12 cellular contexts compared by ENCODE assay signal in the genomic region with DNA sequence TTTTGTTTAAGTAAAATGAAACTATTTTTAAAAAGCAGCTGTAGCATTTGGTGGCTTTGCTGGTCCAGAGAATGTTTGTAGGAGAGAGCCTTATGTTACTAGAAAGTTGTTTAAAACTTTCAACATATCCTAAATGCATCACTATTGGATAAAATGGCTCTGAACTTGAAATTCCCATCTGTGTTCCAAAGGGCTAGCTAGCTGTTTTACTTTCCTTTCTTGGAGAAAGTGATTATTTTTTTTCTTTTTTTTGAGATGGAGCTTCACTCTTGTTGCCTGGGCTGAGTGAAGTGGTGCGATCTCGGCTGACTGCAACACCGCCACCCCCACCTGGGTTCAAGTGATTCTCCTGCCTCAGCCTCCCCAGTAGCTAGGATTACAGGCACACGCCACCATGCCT. TPM values are rescaled to one million over a fixed set of nuclear protein-coding genes. Genes with fewer than 3 reads are reported as not detected.
DNase-seq lines count a peak whose midpoint lies in the region; ATAC-seq and TF ChIP-seq lines count a peak whose summit lies in the region.
"Had no signal": no experiment of that assay in that cellular context is flagged by ENCODE, and none has a peak within 500 bp of the region (broad histone marks: within the 10 kb centered on the region; RNA-seq: fewer than 3 reads in every experiment).

No MANE protein-coding gene starts in this region.

- H3K27me3 ChIP-seq in PC-3 (ENCODE audit: low read length) (no peaks in the 10 kb centered on the region), brain microvascular endothelial cell (replicated peaks) (no peaks in the 10 kb centered on the region), sigmoid colon (no peaks in the 10 kb centered on the region)

- intact Hi-C loops in activated CD4-positive, alpha-beta T cell treated with anti-CD3 and anti-CD28 coated beads for 36 hours (cut with DNase I, micrococcal nuclease) = loop anchor here (5.0 kb wide), 5 partner anchors 63 to 668 kb away; a partner anchor contains a TSS
- intact Hi-C loops in PC-3 (cut with micrococcal nuclease) = loop anchor here (5.0 kb wide), 1 partner anchor 58 kb away; no protein-coding TSS in a partner anchor
- intact Hi-C loops in sigmoid colon (cut with DNase I) = loop anchor here (5.0 kb wide), 2 partner anchors 33 to 183 kb away; a partner anchor contains a TSS

- H3K27me3 Mint-ChIP-seq in activated CD4-positive, alpha-beta T cell treated with anti-CD3 and anti-CD28 coated beads for 36 hours = peaks cover 1% of the 10 kb centered on the region

- H3K9me2 ChIP-seq in PC-3 (replicated peaks; ENCODE audit: low read length) = no peaks in the 10 kb centered on the region

- in situ Hi-C loops in brain microvascular endothelial cell (cut with HindIII; ENCODE audit: low pct_ligation_motif_present, low sequenced_read_pairs) = no loop called here

- POLR2A ChIA-PET in activated CD4-positive, alpha-beta T cell treated with anti-CD3 and anti-CD28 coated beads for 36 hours (lab: Charles Lee) = interaction anchor here (2.3 kb wide), 1 partner anchor 42 kb away, joined by 10 read pairs; no protein-coding TSS in a partner anchor
- POLR2A ChIA-PET in PC-3 (lab: Charles Lee; ENCODE audit: unreplicated experiment) = no interaction called here

- H3K4me3 Mint-ChIP-seq in activated CD4-positive, alpha-beta T cell treated with anti-CD3 and anti-CD28 coated beads for 36 hours = peak overlapping the region; percentile 91

- no peak overlapping the region for H3K27ac ChIP-seq in PC-3 (ENCODE audit: low read length)
- H3K27ac ChIP-seq in brain microvascular endothelial cell = no peak overlapping the region
- peak overlapping the region; percentile 45 to 94 (median 84) for H3K27ac ChIP-seq in sigmoid colon
- H3K27ac ChIP-seq: left lung had no signal

- no peak for ATAC-seq in activated CD4-positive, alpha-beta T cell treated with anti-CD3 and anti-CD28 coated beads for 36 hours
- ATAC-seq in PC-3 = no peak
- ATAC-seq: left lung had no signal

- DNase-seq in activated CD4-positive, alpha-beta T cell treated with anti-CD3 and anti-CD28 coated beads for 36 hours = no peak
- DNase-seq in activated CD4-positive, alpha-beta T cell treated with anti-CD3 and anti-CD28 coated beads, Interleukin-2, amount 50 U/mL, for 48 hours = no peak
- DNase-seq in PC-3 = no peak
- DNase-seq in brain microvascular endothelial cell = no peak
- DNase-seq in sigmoid colon = no peak
- DNase-seq in NCI-H1694 (lab: John Stamatoyannopoulos, UW) = no peak
- DNase-seq in GM19240 (ENCODE audit: insufficient read length, low spot score) = no peak
- no peak for DNase-seq in H4 (ENCODE audit: low spot score)
- DNase-seq: activated CD8-positive, alpha-beta memory T cell treated with anti-CD3 and anti-CD28 coated beads, Interleukin-2, amount 50 U/mL, for 4 hours; central memory CD4-positive, alpha-beta T cell; left lung; NCI-H446 treated with DMSO at 0.1 percent for 48 hours had no signal

- peaks cover 12% of the 10 kb centered on the region; the same call in 1 of the 2 replicates for H4K20me1 ChIP-seq in PC-3 (ENCODE audit: low read length)

- TF ChIP-seq CTCF in PC-3 (conservative IDR thresholded peaks at IDR 0.05; ENCODE audit: low read depth, low read length) (no peak), brain microvascular endothelial cell (IDR thresholded peaks at IDR 0.05; ENCODE audit: low read depth, low read length, missing control alignments) (no peak), sigmoid colon (IDR thresholded peaks at IDR 0.05) (no peak)

- no peak for TF ChIP-seq POLR2A in sigmoid colon (IDR thresholded peaks at IDR 0.05)

- H2AFZ ChIP-seq in PC-3 (ENCODE audit: low read length) = no peak overlapping the region

- peaks cover 74% of the 10 kb centered on the region for H3K79me2 ChIP-seq in PC-3 (ENCODE audit: low read length)

- peaks cover 53% of the 10 kb centered on the region for H3K4me1 Mint-ChIP-seq in activated CD4-positive, alpha-beta T cell treated with anti-CD3 and anti-CD28 coated beads for 36 hours

- H3K27ac Mint-ChIP-seq in activated CD4-positive, alpha-beta T cell treated with anti-CD3 and anti-CD28 coated beads for 36 hours = peak overlapping the region; percentile 55

- no TSS peak for BruUV-seq in PC-3 (replicated peaks; lab: Mats Ljungman, UMichigan)

- H3K4me1 ChIP-seq in PC-3 (ENCODE audit: insufficient read depth, low read length) = peaks cover 44% of the 10 kb centered on the region
- peaks cover 0 to 48% (median 38%) of the 10 kb centered on the region in 4 donors for H3K4me1 ChIP-seq in sigmoid colon

- peaks cover 3% of the 10 kb centered on the region for H3K36me3 Mint-ChIP-seq in activated CD4-positive, alpha-beta T cell treated with anti-CD3 and anti-CD28 coated beads for 36 hours (ENCODE audit: low read depth)

- peaks cover 4% of the 10 kb centered on the region for H3F3A ChIP-seq in PC-3 (ENCODE audit: low read length, unreplicated experiment)

- WGBS in sigmoid colon, 2 donors = 93 to 96% methylated on average over 4 of the region's 4 CpGs

- no peak for TF ChIP-seq EP300 in sigmoid colon (IDR thresholded peaks at IDR 0.05)

- H3K4me3 ChIP-seq in PC-3 (ENCODE audit: low read length) = peak overlapping the region; percentile 94
- H3K4me3 ChIP-seq in brain microvascular endothelial cell (ENCODE audit: low read depth, low read length) = peak overlapping the region; percentile 60
- no peak overlapping the region for H3K4me3 ChIP-seq in sigmoid colon
- H3K4me3 ChIP-seq: left lung had no signal

- H3K36me3 ChIP-seq in PC-3 (ENCODE audit: low read depth, low read length) = no peaks in the 10 kb centered on the region
- H3K36me3 ChIP-seq in brain microvascular endothelial cell (replicated peaks) = peaks cover 3% of the 10 kb centered on the region
- H3K36me3 ChIP-seq in sigmoid colon = no peaks in the 10 kb centered on the region
- H3K36me3 ChIP-seq: left lung had no signal

- peak overlapping the region; percentile 89 for H3K4me2 ChIP-seq in PC-3 (ENCODE audit: low read length)

- H3K9me3 Mint-ChIP-seq in activated CD4-positive, alpha-beta T cell treated with anti-CD3 and anti-CD28 coated beads for 36 hours (ENCODE audit: low read depth) = no peaks in the 10 kb centered on the region

- H3K9ac ChIP-seq in PC-3 (ENCODE audit: low read length) = peak overlapping the region; percentile 92; the same call in 1 of the 2 replicates

- no peaks in the 10 kb centered on the region for H3K9me3 ChIP-seq in PC-3 (ENCODE audit: low read length)
- no peaks in the 10 kb centered on the region for H3K9me3 ChIP-seq in sigmoid colon
- H3K9me3 ChIP-seq: left lung had no signal

- CTCF ChIA-PET in activated CD4-positive, alpha-beta T cell treated with anti-CD3 and anti-CD28 coated beads for 36 hours (lab: Charles Lee) = interaction anchor here (0.6 to 2.1 kb wide), 4 partner anchors 11 to 94 kb away, joined by 3 to 10 read pairs (median 5); no protein-coding TSS in a partner anchor
- CTCF ChIA-PET in PC-3 (lab: Charles Lee) = interaction anchor here (0.6 to 0.8 kb wide), 2 partner anchors 14 to 88 kb away, joined by 3 read pairs; no protein-coding TSS in a partner anchor

RNA-seq across cellular contexts. Expression of a gene that starts 2.5 kb away (rescaled TPM):
- total RNA-seq in activated CD4-positive, alpha-beta T cell treated with anti-CD3 and anti-CD28 coated beads for 36 hours = 10 to 100 TPM; 28.6 to 30.1 TPM
- total RNA-seq in PC-3 (2014; rRNA removed) (21.5 and 24.9 TPM in 2 replicates), sigmoid colon (10 to 100 TPM in 3 of 4 donors, 1 to 10 TPM in 1; 8.7 to 22.9 (median 12.3) TPM)
- 10 to 100 TPM in 2 of 3 donors, 1 to 10 TPM in 1; 9.6 to 13.4 (median 12.9) TPM for polyA plus RNA-seq in sigmoid colon
- total RNA-seq in H4 (2014; rRNA removed; shearing (Covaris generic)) = 20.6 and 23.6 TPM in 2 replicates

Comparison
In these comparisons a context has a peak if more than half of its experiments do, and no peak if none do; other contexts are left out.
1. H3K27ac ChIP-seq: peak in sigmoid colon (4 of 4); none in PC-3 (single experiment) and brain microvascular endothelial cell (single experiment).
2. H3K4me3 ChIP-seq: peak in PC-3 (single experiment) and brain microvascular endothelial cell (single experiment); none in sigmoid colon (0 of 4).